25 cellular contexts compared by ENCODE assay signal in genomic region chr18:61628085-61628484, GRCh38.
DNase-seq lines count a peak whose midpoint lies in the region; ATAC-seq and TF ChIP-seq lines count a peak whose summit lies in the region.
"Had no signal": no experiment of that assay in that cellular context is flagged by ENCODE, and none has a peak within 500 bp of the region (broad histone marks: within the 10 kb centered on the region; RNA-seq: fewer than 3 reads in every experiment).

No MANE protein-coding gene starts in this region.

- peak; percentile 82 for ATAC-seq in RWPE2 (ENCODE audit: low read depth)
- ATAC-seq in HG03196 (IDR thresholded peaks at IDR 0.05; ENCODE audit: unreplicated experiment), result no peak
- ATAC-seq: lower lobe of right lung; mucosa of descending colon; natural killer cell; stimulated activated memory B cell treated with anti-CD40 and anti-IgM and Interleukin-4, amounts not matched to agents 10 μg/mL and 1 μg/mL and 100 μg/mL, for 72 hours; T-helper 17 cell had no signal

- H3K4me1 ChIP-seq in RWPE2 (ENCODE audit: insufficient read depth, poor library complexity, severe bottlenecking), result peaks cover 6% of the 10 kb centered on the region
- peaks cover 6% of the 10 kb centered on the region for H3K4me1 ChIP-seq in osteoblast (ENCODE audit: insufficient read depth, low read length)
- no peaks in the 10 kb centered on the region for H3K4me1 ChIP-seq in tibial artery
- H3K4me1 ChIP-seq: BLaER1 treated with 17β-estradiol and CSF1 and Interleukin-3, amounts not matched to agents 10 nM and 100 nM; HAP-1; lower lobe of right lung; upper lobe of left lung had no signal

- H3K36me3 ChIP-seq in RWPE2 (ENCODE audit: low read depth), result no peaks in the 10 kb centered on the region
- H3K36me3 ChIP-seq in osteoblast (ENCODE audit: insufficient read depth, low read length), result no peaks in the 10 kb centered on the region
- H3K36me3 ChIP-seq in tibial artery, result no peaks in the 10 kb centered on the region
- H3K36me3 ChIP-seq: BLaER1 treated with 17β-estradiol and CSF1 and Interleukin-3, amounts not matched to agents 10 nM and 100 nM; HAP-1; lower lobe of right lung; upper lobe of left lung had no signal

- H3K9me3 ChIP-seq in RWPE2 (ENCODE audit: severe bottlenecking) (no peaks in the 10 kb centered on the region), osteoblast (ENCODE audit: low read depth, low read length) (no peaks in the 10 kb centered on the region), tibial artery (no peaks in the 10 kb centered on the region)
- H3K9me3 ChIP-seq: lower lobe of right lung, mucosa of descending colon, upper lobe of left lung had no signal

- H3K4me2 ChIP-seq in osteoblast (ENCODE audit: insufficient read depth, low read length), result no peak overlapping the region
- H3K4me2 ChIP-seq: BLaER1 treated with 17β-estradiol and CSF1 and Interleukin-3, amounts not matched to agents 10 nM and 100 nM had no signal

- intact Hi-C loops in tibial artery (cut with DNase I; ENCODE audit: low total_unique reads), result no loop called here
- intact Hi-C loops in head of caudate nucleus (cut with DNase I), result no loop called here

- no peaks in the 10 kb centered on the region for H3K79me2 ChIP-seq in osteoblast (ENCODE audit: insufficient read depth, low read length)

- no peaks in the 10 kb centered on the region for H3K27me3 ChIP-seq in RWPE2 (ENCODE audit: insufficient read depth, poor library complexity, severe bottlenecking)
- no peaks in the 10 kb centered on the region for H3K27me3 ChIP-seq in osteoblast (ENCODE audit: insufficient read depth, low read length)
- H3K27me3 ChIP-seq in tibial artery, result no peaks in the 10 kb centered on the region
- H3K27me3 ChIP-seq: BLaER1 treated with 17β-estradiol and CSF1 and Interleukin-3, amounts not matched to agents 10 nM and 100 nM; upper lobe of left lung had no signal

- H3K4me3 ChIP-seq in RWPE2 (ENCODE audit: severe bottlenecking), result no peak overlapping the region
- no peak overlapping the region for H3K4me3 ChIP-seq in osteoblast (ENCODE audit: insufficient read depth, low read length)
- H3K4me3 ChIP-seq in tibial artery, result no peak overlapping the region
- H3K4me3 ChIP-seq: BLaER1 treated with 17β-estradiol and CSF1 and Interleukin-3, amounts not matched to agents 10 nM and 100 nM; HAP-1; lower lobe of right lung; mucosa of descending colon; upper lobe of left lung had no signal

- H2AFZ ChIP-seq in osteoblast (ENCODE audit: low read length), result peak overlapping the region; percentile 32

- H3K27ac ChIP-seq in RWPE2 (ENCODE audit: poor library complexity, severe bottlenecking), result peak overlapping the region; percentile 38
- H3K27ac ChIP-seq in epithelial cell of prostate, result peak overlapping the region; percentile 62
- no peak overlapping the region for H3K27ac ChIP-seq in osteoblast (ENCODE audit: low read depth, low read length)
- no peak overlapping the region for H3K27ac ChIP-seq in tibial artery
- H3K27ac ChIP-seq: BLaER1 treated with 17β-estradiol and CSF1 and Interleukin-3, amounts not matched to agents 10 nM and 100 nM; lower lobe of right lung; upper lobe of left lung had no signal

- no peak for TF ChIP-seq CTCF in RWPE2 (IDR thresholded peaks at IDR 0.05; ENCODE audit: poor library complexity, severe bottlenecking)
- no peak for TF ChIP-seq CTCF in osteoblast (IDR thresholded peaks at IDR 0.05; ENCODE audit: extremely low read depth, low read depth, low read length)
- TF ChIP-seq CTCF in tibial artery (IDR thresholded peaks at IDR 0.05), result no peak

- DNase-seq in HCEC 1CT (peak; percentile 68), RWPE2 (ENCODE audit: low spot score) (no peak), epithelial cell of prostate (ENCODE audit: low read depth, low spot score) (no peak), osteoblast (ENCODE audit: insufficient read length, low spot score, missing footprints) (no peak), tibial artery (no peak), head of caudate nucleus (no peak)
- DNase-seq: activated CD4-positive, alpha-beta T cell treated with anti-CD3 and anti-CD28 coated beads, Interleukin-2, amount 50 U/mL, for 48 hours; activated CD4-positive, CD25-positive, alpha-beta regulatory T cell treated with anti-CD3 and anti-CD28 coated beads, Interleukin-2, amount 50 U/mL, for 72 hours; DMS53; GDM1; lower lobe of right lung; mucosa of descending colon; natural killer cell; NCI-H1694; NCI-H446 treated with DMSO at 0.1 percent for 48 hours; NCI-H82; occipital lobe; stimulated activated CD4-positive, alpha-beta T cell treated with anti-CD3 and anti-CD28 coated beads, Interleukin-15, amount 100 ng/mL, for 24 hours; stimulated activated CD4-positive, alpha-beta T cell treated with anti-CD3 and anti-CD28 coated beads, Interleukin-4, amount 100 ng/mL, for 4 hours; T-helper 17 cell; upper lobe of left lung had no signal

- no peaks in the 10 kb centered on the region for H4K20me1 ChIP-seq in osteoblast (ENCODE audit: insufficient read depth, low read length)
- H4K20me1 ChIP-seq: BLaER1 treated with 17β-estradiol and CSF1 and Interleukin-3, amounts not matched to agents 10 nM and 100 nM had no signal

Comparison
In these comparisons a context has a peak if more than half of its experiments do, and no peak if none do; other contexts are left out.
1. H3K27ac ChIP-seq: peak in RWPE2 (single experiment) and epithelial cell of prostate (single experiment); none in osteoblast (single experiment) and tibial artery (0 of 2).